In the genomic region with DNA sequence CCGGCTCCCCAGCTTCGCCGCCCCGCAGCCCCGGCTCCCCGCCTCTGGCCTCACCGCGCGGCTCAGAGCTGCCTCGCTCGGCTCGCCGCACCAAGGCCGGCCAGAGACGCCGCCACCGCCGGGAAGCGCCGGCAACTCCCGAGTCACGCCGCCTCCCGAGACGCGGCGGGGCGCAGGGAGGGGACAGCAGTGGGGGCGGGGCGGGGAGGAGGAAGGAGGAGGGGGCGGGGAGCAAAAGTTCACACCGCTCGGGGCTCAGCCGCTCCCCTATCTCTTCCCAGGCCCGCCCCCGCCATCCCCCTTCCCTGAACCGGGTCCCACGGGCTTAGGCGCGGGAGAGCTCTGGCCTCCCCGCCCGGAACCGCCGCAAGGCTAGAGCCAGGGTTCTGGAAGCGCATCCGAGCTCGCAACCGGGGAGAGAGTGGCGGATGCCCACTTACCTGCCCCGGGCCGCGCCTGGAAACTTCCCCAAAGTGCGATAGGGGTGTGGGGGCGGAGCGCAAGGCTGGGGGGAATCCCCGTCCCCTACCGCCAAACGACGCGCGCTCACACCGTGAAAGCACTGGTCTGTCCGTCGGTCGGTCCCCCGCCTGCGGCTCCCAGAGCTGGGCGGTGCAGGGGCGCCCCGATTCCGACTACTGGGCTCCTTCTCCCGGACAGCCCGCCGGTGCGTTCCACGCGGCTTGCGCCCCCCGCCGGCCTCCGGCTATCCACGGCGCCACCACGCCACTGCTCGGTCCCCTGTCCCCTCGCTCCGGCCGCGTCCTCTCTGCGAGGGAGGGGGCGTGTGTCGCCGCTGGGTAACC, we compare ENCODE assay signal across 8 cellular contexts. TPM values are rescaled to one million over a fixed set of nuclear protein-coding genes. Genes with fewer than 3 reads are reported as not detected.
DNase-seq lines count a peak whose midpoint lies in the region; ATAC-seq and TF ChIP-seq lines count a peak whose summit lies in the region.

No MANE protein-coding gene starts in this region.

- H3K4me1 Mint-ChIP-seq in activated T-helper 17 cell treated with anti-CD3 and anti-CD28 coated beads, Interleukin-2, amount 50 U/mL, for 72 hours, result no peaks in the 10 kb centered on the region

- no peaks in the 10 kb centered on the region for H3K9me3 Mint-ChIP-seq in activated T-helper 17 cell treated with anti-CD3 and anti-CD28 coated beads, Interleukin-2, amount 50 U/mL, for 72 hours

- no peak overlapping the region for H2AFZ ChIP-seq in osteoblast (ENCODE audit: low read length)

- H3K36me3 Mint-ChIP-seq in activated T-helper 17 cell treated with anti-CD3 and anti-CD28 coated beads, Interleukin-2, amount 50 U/mL, for 72 hours (ENCODE audit: low read depth), result no peaks in the 10 kb centered on the region

- H3K79me2 ChIP-seq in osteoblast (ENCODE audit: insufficient read depth, low read length), result no peaks in the 10 kb centered on the region

- DNase-seq in NCI-H1417 (lab: John Stamatoyannopoulos, UW) (peak in 2 of 3 experiments; percentile 61 to 76), NCI-H1417 treated with DMSO at 0.1 percent for 48 hours (lab: John Stamatoyannopoulos, UW) (no peak), Right ventricle myocardium inferior (ENCODE audit: missing footprints) (peak; percentile 90), osteoblast (ENCODE audit: insufficient read length, low spot score, missing footprints) (peak; percentile 94)
- no peak for DNase-seq in NK-92 treated with Interleukin-12 subunit alpha and Interleukin-12 subunit beta, amount 100 ng/mL, for 24 hours (lab: John Stamatoyannopoulos, UW)

- H3K36me3 ChIP-seq in osteoblast (ENCODE audit: insufficient read depth, low read length), result no peaks in the 10 kb centered on the region

- ATAC-seq in HG02885 (IDR thresholded peaks at IDR 0.05; ENCODE audit: poor library complexity, unreplicated experiment) (peak; percentile 48), Right ventricle myocardium inferior (peak; percentile 54), HG02981 (IDR thresholded peaks at IDR 0.05; ENCODE audit: unreplicated experiment) (no peak)
- ATAC-seq in activated T-helper 17 cell treated with anti-CD3 and anti-CD28 coated beads, Interleukin-2, amount 50 U/mL, for 72 hours (replicated peaks), result peak; percentile 77

- no peak overlapping the region for H3K27ac Mint-ChIP-seq in activated T-helper 17 cell treated with anti-CD3 and anti-CD28 coated beads, Interleukin-2, amount 50 U/mL, for 72 hours

- no peak overlapping the region for H3K27ac ChIP-seq in osteoblast (ENCODE audit: low read depth, low read length)

- peak overlapping the region; percentile 83 for H3K4me2 ChIP-seq in osteoblast (ENCODE audit: insufficient read depth, low read length)

- peak overlapping the region; percentile 67 for H3K4me3 ChIP-seq in osteoblast (ENCODE audit: insufficient read depth, low read length)

- peak overlapping the region; percentile 53 for H3K4me3 Mint-ChIP-seq in activated T-helper 17 cell treated with anti-CD3 and anti-CD28 coated beads, Interleukin-2, amount 50 U/mL, for 72 hours

- peaks cover 6% of the 10 kb centered on the region for H3K9me3 ChIP-seq in osteoblast (ENCODE audit: low read depth, low read length)

- H4K20me1 ChIP-seq in osteoblast (ENCODE audit: insufficient read depth, low read length), result peaks cover 35% of the 10 kb centered on the region

- peaks cover 14% of the 10 kb centered on the region for H3K27me3 ChIP-seq in osteoblast (ENCODE audit: insufficient read depth, low read length)

- H3K27me3 Mint-ChIP-seq in activated T-helper 17 cell treated with anti-CD3 and anti-CD28 coated beads, Interleukin-2, amount 50 U/mL, for 72 hours, result peaks cover 27% of the 10 kb centered on the region

- intact Hi-C loops in Right ventricle myocardium inferior (cut with DNase I), result no loop called here

- no peak for TF ChIP-seq CTCF in osteoblast (IDR thresholded peaks at IDR 0.05; ENCODE audit: extremely low read depth, low read depth, low read length)

- H3K4me1 ChIP-seq in osteoblast (ENCODE audit: insufficient read depth, low read length), result peaks cover 18% of the 10 kb centered on the region

RNA-seq across cellular contexts. Expression of gene CHST15, which starts 0.9 kb away (rescaled TPM):
- 10 to 100 TPM in 1 of 2 donors, under 1 TPM in 1; 0.56 to 10.9 TPM for total RNA-seq in activated T-helper 17 cell treated with anti-CD3 and anti-CD28 coated beads, Interleukin-2, amount 50 U/mL, for 72 hours
- 3.8 TPM for total RNA-seq in Right ventricle myocardium inferior
- 22.8 and 36.2 TPM in 2 replicates for total RNA-seq in osteoblast

Comparison
In these comparisons a context has a peak if more than half of its experiments do, and no peak if none do; other contexts are left out.
1. DNase-seq: peak in NCI-H1417 (2 of 3), Right ventricle myocardium inferior (single experiment) and osteoblast (single experiment); none in NCI-H1417 treated with DMSO at 0.1 percent for 48 hours (single experiment) and NK-92 treated with Interleukin-12 subunit alpha and Interleukin-12 subunit beta, amount 100 ng/mL, for 24 hours (single experiment).